8 cellular contexts compared by ENCODE assay signal in genomic region chr7:103075337-103075918, GRCh38. TPM values are rescaled to one million over a fixed set of nuclear protein-coding genes. Genes with fewer than 3 reads are reported as not detected.
DNase-seq lines count a peak whose midpoint lies in the region; ATAC-seq and TF ChIP-seq lines count a peak whose summit lies in the region.

No MANE protein-coding gene starts in this region.

- no peak overlapping the region for H2BK12ac ChIP-seq in neuronal stem cell (ENCODE audit: low read length)

- peak; percentile 39 to 67 (median 52) for DNase-seq in CD4-positive, alpha-beta T cell
- DNase-seq in RPMI7951 (ENCODE audit: low read depth) (peak; percentile 42), foreskin melanocyte (peak; percentile 19), neuronal stem cell (ENCODE audit: low spot score) (peak; percentile 48)
- DNase-seq in activated naive CD4-positive, alpha-beta T cell (lab: John Stamatoyannopoulos, UW): peak; percentile 45 to 69 (median 58)

- H2BK120ac ChIP-seq in neuronal stem cell (ENCODE audit: low read depth, low read length): no peak overlapping the region

- H3K18ac ChIP-seq in neuronal stem cell (ENCODE audit: low read length): peak overlapping the region; percentile 38

- H2AFZ ChIP-seq in neuronal stem cell (ENCODE audit: low read length): peak overlapping the region; percentile 91

- H3K4me2 ChIP-seq in neuronal stem cell (ENCODE audit: insufficient read depth, low read length, poor library complexity, severe bottlenecking): peak overlapping the region; percentile 83

- no peak overlapping the region for H3K23ac ChIP-seq in neuronal stem cell (ENCODE audit: low read depth, low read length, poor library complexity)

- peaks cover 0 to 1% of the 10 kb centered on the region in 2 donors for H3K4me1 ChIP-seq in neuronal stem cell (ENCODE audit: control insufficient read depth in 2 of 2, insufficient read depth in 1 of 2, low read depth in 1 of 2, low read length in 2 of 2)
- peaks cover 3 to 23% (median 17%) of the 10 kb centered on the region in 5 donors for H3K4me1 ChIP-seq in subcutaneous abdominal adipose tissue (ENCODE audit: control insufficient read depth in 5 of 5, insufficient read depth in 5 of 5, low read length in 5 of 5)

- H3K9me3 Mint-ChIP-seq in CD4-positive, alpha-beta T cell: no peaks in the 10 kb centered on the region

- H3K4me3 ChIP-seq in neuronal stem cell (ENCODE audit: low read length in 2 of 2) (peak overlapping the region; percentile 61 to 92), subcutaneous abdominal adipose tissue (ENCODE audit: low read depth in 1 of 5, low read length in 5 of 5) (peak overlapping the region; percentile 75 to 95 (median 79))

- no peaks in the 10 kb centered on the region for H3K27me3 ChIP-seq in CD4-positive, alpha-beta T cell (ENCODE audit: control insufficient read depth, insufficient read depth, low read length)
- H3K27me3 ChIP-seq in neuronal stem cell (ENCODE audit: control insufficient read depth in 3 of 3, insufficient read depth in 3 of 3, low read depth in 1 of 3, low read length in 3 of 3) (no peaks in the 10 kb centered on the region), subcutaneous abdominal adipose tissue (ENCODE audit: control insufficient read depth in 5 of 5, insufficient read depth in 4 of 5, low read length in 5 of 5) (no peaks in the 10 kb centered on the region)

- no peak overlapping the region for H4K8ac ChIP-seq in neuronal stem cell (ENCODE audit: low read depth, low read length)

- H3K4ac ChIP-seq in neuronal stem cell (ENCODE audit: low read length): no peak overlapping the region

- no peak overlapping the region for H2BK15ac ChIP-seq in neuronal stem cell (ENCODE audit: low read length)

- peak overlapping the region; percentile 47 for H3K27ac ChIP-seq in CD4-positive, alpha-beta T cell (ENCODE audit: low read depth, low read length)
- H3K27ac ChIP-seq in neuronal stem cell (replicated peaks; ENCODE audit: low read length): peak overlapping the region; percentile 95
- H3K27ac ChIP-seq in subcutaneous abdominal adipose tissue (ENCODE audit: low read depth, low read length): peak overlapping the region; percentile 71

- H3K36me3 ChIP-seq in neuronal stem cell (replicated peaks in 1 of 2; ENCODE audit: control insufficient read depth in 2 of 2, insufficient read depth in 2 of 2, low read length in 2 of 2) (peaks cover 3 to 31% of the 10 kb centered on the region in 2 donors), subcutaneous abdominal adipose tissue (ENCODE audit: control insufficient read depth in 5 of 5, insufficient read depth in 5 of 5, low read length in 5 of 5) (no peaks in the 10 kb centered on the region)

- H3K36me3 Mint-ChIP-seq in CD4-positive, alpha-beta T cell (ENCODE audit: low read depth): peaks cover 10% of the 10 kb centered on the region

- POLR2A ChIA-PET in CD4-positive, alpha-beta T cell (lab: Charles Lee): interaction anchor here (1.0 to 2.7 kb wide), 14 partner anchors 9 to 712 kb away, joined by 3 to 20 read pairs (median 6); partner anchors contain the start of genes FAM185A, NAPEPLD and PSMC2

- H3K4me1 Mint-ChIP-seq in CD4-positive, alpha-beta T cell (ENCODE audit: low read depth): peaks cover 38% of the 10 kb centered on the region

- H3K27me3 Mint-ChIP-seq in CD4-positive, alpha-beta T cell: no peaks in the 10 kb centered on the region

- no peak for TF ChIP-seq CTCF in CD4-positive, alpha-beta T cell (IDR thresholded peaks at IDR 0.05)

- peak overlapping the region; percentile 2 for H2BK5ac ChIP-seq in neuronal stem cell (ENCODE audit: low read length)

- H2AK5ac ChIP-seq in neuronal stem cell (ENCODE audit: low read depth, low read length): no peak overlapping the region

- H3K14ac ChIP-seq in neuronal stem cell (ENCODE audit: low read length): no peak overlapping the region

- intact Hi-C loops in CD4-positive, alpha-beta T cell (cut with DNase I, micrococcal nuclease): loop anchor here (2.0 to 10.0 kb wide), 5 partner anchors 73 to 1261 kb away; partner anchors contain the start of genes NAPEPLD (in 2 of the 2), CUX1 (in 1 of the 2), DNAJC2 (in 1 of the 2) and ORC5 (in 1 of the 2)

- peaks cover 2% of the 10 kb centered on the region for H3K79me1 ChIP-seq in neuronal stem cell (ENCODE audit: low read depth, low read length)

- peak overlapping the region; percentile 99 for H3K4me3 Mint-ChIP-seq in CD4-positive, alpha-beta T cell

- peak overlapping the region; percentile 75 for H3K9ac ChIP-seq in neuronal stem cell (ENCODE audit: low read depth, low read length, poor library complexity)
- peak overlapping the region; percentile 79 to 92 (median 87) for H3K9ac ChIP-seq in subcutaneous abdominal adipose tissue (ENCODE audit: low read length in 5 of 5)

- H3K9me3 ChIP-seq in CD4-positive, alpha-beta T cell (ENCODE audit: control insufficient read depth, low read length): no peaks in the 10 kb centered on the region
- peaks cover 2 to 3% of the 10 kb centered on the region in 2 donors for H3K9me3 ChIP-seq in neuronal stem cell (replicated peaks in 1 of 2; ENCODE audit: control insufficient read depth in 2 of 2, insufficient read depth in 1 of 2, low read depth in 1 of 2, low read length in 2 of 2)
- no peaks in the 10 kb centered on the region for H3K9me3 ChIP-seq in subcutaneous abdominal adipose tissue (ENCODE audit: control insufficient read depth in 5 of 5, low read length in 5 of 5)

- no peak overlapping the region for H4K91ac ChIP-seq in neuronal stem cell (ENCODE audit: low read depth, low read length, poor library complexity)

- peak; percentile 60 for ATAC-seq in CD4-positive, alpha-beta T cell (ENCODE audit: poor library complexity)
- ATAC-seq in GM19455 (IDR thresholded peaks at IDR 0.05; ENCODE audit: unreplicated experiment): peak; percentile 54
- ATAC-seq in HG03571 (IDR thresholded peaks at IDR 0.05; ENCODE audit: unreplicated experiment): peak; percentile 38

- CTCF ChIA-PET in CD4-positive, alpha-beta T cell (lab: Charles Lee): interaction anchor here (0.8 to 2.6 kb wide), 7 partner anchors 9 to 204 kb away, joined by 3 to 11 read pairs (median 5); no protein-coding TSS in a partner anchor

- peak overlapping the region; percentile 91 for H3K27ac Mint-ChIP-seq in CD4-positive, alpha-beta T cell

- no CpG with 5 or more reads among the region's 36 CpGs for WGBS in neuronal stem cell (ENCODE audit: extremely low coverage in 2 of 2, insufficient read length in 2 of 2, insufficient replicate concordance in 1 of 2), 2 donors

RNA-seq across cellular contexts. Expression of gene ARMC10, which starts 0.5 kb away (rescaled TPM):
- 1 to 10 TPM; 6.0 to 6.9 TPM for total RNA-seq in CD4-positive, alpha-beta T cell
- total RNA-seq in RPMI7951 (2014; rRNA removed; shearing (Covaris generic)): 49.2 and 52.6 TPM in 2 replicates
- 27.6 TPM for polyA plus RNA-seq in neuronal stem cell (2013, experiment 1 of 2)
- polyA plus RNA-seq in neuronal stem cell (2013, experiment 2 of 2): 29.7 TPM

RNA-seq across cellular contexts. Expression of gene FBXL13, which starts 0.8 kb away (rescaled TPM):
- total RNA-seq in CD4-positive, alpha-beta T cell: 1 to 10 TPM in 1 of 2 experiments, under 1 TPM in 1; 0.89 to 1.4 TPM
- total RNA-seq in RPMI7951 (2014; rRNA removed; shearing (Covaris generic)): 0.96 and 1.4 TPM in 2 replicates
- polyA plus RNA-seq in neuronal stem cell (2013, experiment 1 of 2): 0.92 TPM
- polyA plus RNA-seq in neuronal stem cell (2013, experiment 2 of 2): 1.2 TPM

Comparison
In these comparisons a context has a peak if more than half of its experiments do, and no peak if none do; other contexts are left out.
1. Peak in every context shown above with its lines: DNase-seq, ATAC-seq, H3K4me3 ChIP-seq and H3K27ac ChIP-seq.